13 cellular contexts compared by ENCODE assay signal in genomic region chr4:152672403-152673092, GRCh38.
"Had no signal": no experiment of that assay in that cellular context is flagged by ENCODE, and none has a peak within 500 bp of the region (broad histone marks: within the 10 kb centered on the region; RNA-seq: fewer than 3 reads in every experiment).

No MANE protein-coding gene starts in this region.

- H3K27ac Mint-ChIP-seq: activated CD4-positive, alpha-beta T cell treated with anti-CD3 and anti-CD28 coated beads, Interleukin-2, amount 10 ng/mL, durations not matched to agents 7 days and 5 days; activated naive CD8-positive, alpha-beta T cell; brain; nephron progenitor cell had no signal

- H3K9me3 ChIP-seq: colonic mucosa, left ventricle myocardium inferior had no signal

- H3K27me3 Mint-ChIP-seq: activated CD4-positive, alpha-beta T cell treated with anti-CD3 and anti-CD28 coated beads, Interleukin-2, amount 10 ng/mL, durations not matched to agents 7 days and 5 days; activated naive CD8-positive, alpha-beta T cell had no signal

- DNase-seq: activated CD4-positive, alpha-beta T cell treated with anti-CD3 and anti-CD28 coated beads, Interleukin-2, amount 10 ng/mL, durations not matched to agents 7 days and 5 days; activated CD8-positive, alpha-beta memory T cell treated with anti-CD3 and anti-CD28 coated beads for 24 hours; activated gamma-delta T cell treated with Interleukin-2 at 50 U/mL for 16 hours; central memory CD4-positive, alpha-beta T cell; colonic mucosa; kidney; left ventricle myocardium inferior; nephron progenitor cell; stimulated activated CD4-positive, alpha-beta T cell treated with anti-CD3 and anti-CD28 coated beads, Interleukin-12 subunit alpha, Interleukin-12 subunit beta, amount 100 ng/mL, for 4 hours; stimulated activated CD4-positive, alpha-beta T cell treated with anti-CD3 and anti-CD28 coated beads, Interleukin-2, amount 100 ng/mL, for 24 hours had no signal

- H3K4me3 ChIP-seq: colonic mucosa, left ventricle myocardium inferior had no signal

- H3K4me3 Mint-ChIP-seq: activated CD4-positive, alpha-beta T cell treated with anti-CD3 and anti-CD28 coated beads, Interleukin-2, amount 10 ng/mL, durations not matched to agents 7 days and 5 days; activated naive CD8-positive, alpha-beta T cell; brain; nephron progenitor cell had no signal

- H3K9me3 Mint-ChIP-seq: activated CD4-positive, alpha-beta T cell treated with anti-CD3 and anti-CD28 coated beads, Interleukin-2, amount 10 ng/mL, durations not matched to agents 7 days and 5 days; nephron progenitor cell had no signal

- H3K36me3 Mint-ChIP-seq: brain had no signal

- H3K36me3 ChIP-seq: colonic mucosa, left ventricle myocardium inferior had no signal

- FAIRE-seq: endometrium, kidney had no signal

- H3K27ac ChIP-seq: colonic mucosa, left ventricle myocardium inferior had no signal

- H3K27me3 ChIP-seq: colonic mucosa had no signal

- H3K4me1 ChIP-seq: colonic mucosa, left ventricle myocardium inferior had no signal
